ENCODE assay signal across 8 cellular contexts in genomic region chr17:64496348-64496785, GRCh38. TPM values are rescaled to one million over a fixed set of nuclear protein-coding genes. Genes with fewer than 3 reads are reported as not detected.
DNase-seq lines count a peak whose midpoint lies in the region; ATAC-seq and TF ChIP-seq lines count a peak whose summit lies in the region.

No MANE protein-coding gene starts in this region.

- no peak for TF ChIP-seq POLR2A in ovary (IDR thresholded peaks at IDR 0.05)

- H3K27ac ChIP-seq in OCI-LY3 (ENCODE audit: low read length) (peak overlapping the region; percentile 93), epithelial cell of prostate (peak overlapping the region; percentile 97), ovary (peak overlapping the region; percentile 17 to 64)

- TF ChIP-seq EP300 in ovary (IDR thresholded peaks at IDR 0.05): no peak

- peak overlapping the region; percentile 69; the same call in 1 of the 2 replicates for H2AFZ ChIP-seq in OCI-LY3 (ENCODE audit: low read depth, low read length)

- peak overlapping the region; percentile 89 for H3K9ac ChIP-seq in OCI-LY3 (ENCODE audit: low read length)

- WGBS in ovary, 3 donors: 0 to 1% (median 1%) methylated on average over 20 of the region's 20 CpGs

- ATAC-seq in GM19324 (IDR thresholded peaks at IDR 0.05; ENCODE audit: low FRiP score, unreplicated experiment) (peak; percentile 25), HG02938 (IDR thresholded peaks at IDR 0.05; ENCODE audit: unreplicated experiment) (no peak), GM18519 (IDR thresholded peaks at IDR 0.05; ENCODE audit: low FRiP score, unreplicated experiment) (no peak), GM21367 (IDR thresholded peaks at IDR 0.05; ENCODE audit: unreplicated experiment) (no peak)

- peak overlapping the region; percentile 94 for H3K4me3 ChIP-seq in OCI-LY3 (ENCODE audit: low read length)
- H3K4me3 ChIP-seq in ovary: peak overlapping the region; percentile 52

- no peak for TF ChIP-seq CTCF in OCI-LY3 (IDR thresholded peaks at IDR 0.05; ENCODE audit: low read depth, low read length)
- TF ChIP-seq CTCF in ovary (IDR thresholded peaks at IDR 0.05): no peak

- peaks cover 59% of the 10 kb centered on the region for H3K79me2 ChIP-seq in OCI-LY3 (ENCODE audit: low read length)

- H3K36me3 ChIP-seq in OCI-LY3 (replicated peaks; ENCODE audit: low read depth, low read length) (peaks cover 56% of the 10 kb centered on the region), ovary (no peaks in the 10 kb centered on the region)

- H3K9me3 ChIP-seq in OCI-LY3 (ENCODE audit: insufficient read depth, low read length): no peaks in the 10 kb centered on the region
- no peaks in the 10 kb centered on the region for H3K9me3 ChIP-seq in ovary

- H3K4me1 ChIP-seq in OCI-LY3 (ENCODE audit: low read length) (peaks cover 39% of the 10 kb centered on the region), ovary (ENCODE audit: insufficient read depth) (peaks cover 6% of the 10 kb centered on the region)

- H3K4me2 ChIP-seq in OCI-LY3 (ENCODE audit: low read length): peak overlapping the region; percentile 88

- no peaks in the 10 kb centered on the region for H4K20me1 ChIP-seq in OCI-LY3 (ENCODE audit: insufficient read depth, low read length)

- intact Hi-C loops in ovary (cut with DNase I): loop anchor here in 2 of 4 donors (10.0 kb wide), 2 partner anchors 72 to 182 kb away; no protein-coding TSS in a partner anchor

- H3K27me3 ChIP-seq in OCI-LY3 (ENCODE audit: low read depth, low read length): no peaks in the 10 kb centered on the region
- no peaks in the 10 kb centered on the region for H3K27me3 ChIP-seq in ovary

- DNase-seq in epithelial cell of prostate (ENCODE audit: low read depth, low spot score): no peak
- no peak for DNase-seq in ovary
- DNase-seq in cortex of kidney (lab: John Stamatoyannopoulos, UW): no peak

RNA-seq across cellular contexts. Expression of gene POLG2, which starts 0.5 kb away (rescaled TPM):
- 10 to 100 TPM; 13.6 to 21.3 (median 17.6) TPM for total RNA-seq in ovary
- 10 to 100 TPM in 1 of 2 donors, 1 to 10 TPM in 1; 8.7 to 13.3 TPM for polyA plus RNA-seq in ovary

RNA-seq across cellular contexts. Expression of gene DDX5, which starts 9.7 kb away (rescaled TPM):
- 100 to 1,000 TPM; 438 to 750 (median 559) TPM for total RNA-seq in ovary
- 100 to 1,000 TPM; 372 to 633 TPM for polyA plus RNA-seq in ovary

RNA-seq across cellular contexts. Expression of gene CEP95, which starts 10.4 kb away (rescaled TPM):
- 10 to 100 TPM; 50.8 to 87.2 (median 65.6) TPM for total RNA-seq in ovary
- 10 to 100 TPM; 44.5 to 45.8 TPM for polyA plus RNA-seq in ovary

RNA-seq across cellular contexts. Expression of gene MILR1, which starts 47.5 kb away (rescaled TPM):
- total RNA-seq in ovary: 10 to 100 TPM in 1 of 7 donors, 1 to 10 TPM in 6; 2.3 to 16.4 (median 6.8) TPM
- 10 to 100 TPM in 1 of 2 donors, 1 to 10 TPM in 1; 2.0 to 13.1 TPM for polyA plus RNA-seq in ovary

Comparison
In these comparisons a context has a peak if more than half of its experiments do, and no peak if none do; other contexts are left out.
1. H3K27ac ChIP-seq: peak in every context shown above with its lines; median percentile 97 in epithelial cell of prostate; 93 in OCI-LY3; 40 in ovary.